ENCODE assay signal across 25 cellular contexts in the genomic region with DNA sequence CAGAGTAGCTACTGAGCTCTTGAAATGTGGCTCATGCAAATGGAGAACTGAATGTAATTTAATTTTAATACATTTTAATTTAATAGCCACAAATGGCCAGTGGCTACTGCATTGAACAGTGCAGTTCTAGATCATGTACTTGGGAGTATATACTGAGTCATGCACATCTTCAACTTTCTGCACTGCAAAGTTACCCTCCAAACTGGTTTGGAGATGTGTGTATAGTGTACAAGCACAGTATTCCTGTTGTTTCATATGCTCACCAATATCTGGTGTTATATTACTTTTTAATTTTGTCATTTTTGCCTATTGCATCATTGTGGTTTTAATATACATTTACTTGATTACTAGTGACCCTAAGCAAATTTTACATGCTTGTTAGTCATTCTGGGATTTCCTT.
"Had no signal": no experiment of that assay in that cellular context is flagged by ENCODE, and none has a peak within 500 bp of the region (broad histone marks: within the 10 kb centered on the region; RNA-seq: fewer than 3 reads in every experiment).

No MANE protein-coding gene starts in this region.

- FAIRE-seq: endometrium, frontal cortex, islet of Langerhans, keratinocyte had no signal

- H3K36me3 ChIP-seq: colonic mucosa, esophagus squamous epithelium, gastroesophageal sphincter, heart right ventricle, left lung, lower lobe of right lung had no signal

- ATAC-seq: effector memory CD8-positive, alpha-beta T cell; esophagus mucosa; gastroesophageal sphincter; heart right ventricle; left cardiac atrium; left lung; left ventricle myocardium superior; lower lobe of right lung had no signal

- DNase-seq: colonic mucosa; cortex of kidney; effector CD8-positive, alpha-beta T cell; effector memory CD8-positive, alpha-beta T cell; endodermal cell; erythroblast; esophagus squamous epithelium; foreskin fibroblast; glutamatergic neuron; head of caudate nucleus; heart right ventricle; hippocampal formation; left cardiac atrium; left ventricle myocardium superior; lower lobe of right lung; mesendoderm; midbrain had no signal

- H3K4me3 ChIP-seq: colonic mucosa, esophagus squamous epithelium, gastroesophageal sphincter, heart right ventricle, left lung, lower lobe of right lung had no signal

- H3K27me3 ChIP-seq: colonic mucosa, esophagus squamous epithelium, gastroesophageal sphincter, heart right ventricle, left lung had no signal

- H3K4me1 ChIP-seq: colonic mucosa, esophagus squamous epithelium, gastroesophageal sphincter, heart right ventricle, left lung, lower lobe of right lung had no signal

- H3K27ac ChIP-seq: colonic mucosa, epithelial cell of prostate, esophagus squamous epithelium, gastroesophageal sphincter, heart right ventricle, left lung, lower lobe of right lung had no signal

- H3K9me3 ChIP-seq: colonic mucosa, esophagus squamous epithelium, lower lobe of right lung had no signal
